ENCODE assay signal across 1 cellular context in genomic region chr7:4641667-4642467, GRCh38.
TF ChIP-seq lines count a peak whose summit lies in the region.

No MANE protein-coding gene starts in this region.

TF ChIP-seq in HepG2, 621 proteins besides CTCF, POLR2A, EP300 and RAD21 (continued from another document and continues in another):
- TF ChIP-seq ZBTB40 (IDR thresholded peaks at IDR 0.05) (no peak), ZBTB40 (CRISPR knock-in tag; IDR thresholded peaks at IDR 0.05) (peak; percentile 55; the same call in 1 of the 2 replicates), ZNF552 (CRISPR knock-in tag; IDR thresholded peaks at IDR 0.05; ENCODE audit: borderline replicate concordance) (0 out of 2 replicates have a peak, but pooled peaks have one; percentile 46), ZNF3 (CRISPR knock-in tag; IDR thresholded peaks at IDR 0.05) (no peak), UBTF (CRISPR knock-in tag; IDR thresholded peaks at IDR 0.05) (peak; percentile 56; the same call in 1 of the 2 replicates), TFDP2 (CRISPR knock-in tag; IDR thresholded peaks at IDR 0.05) (peak; percentile 89), RAD51 (IDR thresholded peaks at IDR 0.05; ENCODE audit: borderline replicate concordance) (no peak), HMGXB3 (CRISPR knock-in tag; IDR thresholded peaks at IDR 0.05; ENCODE audit: borderline replicate concordance) (peak; percentile 68; the same call in 1 of the 2 replicates), ZNF605 (CRISPR knock-in tag; IDR thresholded peaks at IDR 0.05) (no peak; the same call in 1 of the 2 replicates), HCFC1 (IDR thresholded peaks at IDR 0.05; ENCODE audit: low read depth, low read length) (peak; percentile 33; the same call in 1 of the 2 replicates), ZNF124 (CRISPR knock-in tag; IDR thresholded peaks at IDR 0.05) (no peak), ZSCAN21 (CRISPR knock-in tag; IDR thresholded peaks at IDR 0.05; ENCODE audit: borderline replicate concordance) (peak; percentile 99), NCOA5 (CRISPR knock-in tag; IDR thresholded peaks at IDR 0.05) (no peak), ZNF496 (CRISPR knock-in tag; IDR thresholded peaks at IDR 0.05; ENCODE audit: insufficient replicate concordance) (peak; percentile 86), SPEN (CRISPR knock-in tag; IDR thresholded peaks at IDR 0.05; ENCODE audit: low read depth) (peak; percentile 95), GMEB2 (CRISPR knock-in tag; IDR thresholded peaks at IDR 0.05; ENCODE audit: low read depth) (peak; percentile 71), SKI (IDR thresholded peaks at IDR 0.05; ENCODE audit: partially characterized antibody) (peak; percentile 92), ZNF569 (CRISPR knock-in tag; IDR thresholded peaks at IDR 0.05; ENCODE audit: borderline replicate concordance) (no peak), ZNF230 (CRISPR knock-in tag; IDR thresholded peaks at IDR 0.05) (peak; percentile 89; the same call in 1 of the 2 replicates), AFF4 (CRISPR knock-in tag; IDR thresholded peaks at IDR 0.05) (no peak), NONO (IDR thresholded peaks at IDR 0.05) (no peak), NONO (CRISPR knock-in tag; conservative IDR thresholded peaks at IDR 0.05) (0 out of 2 replicates have a peak, but pooled peaks have one; percentile 34), TBX2 (CRISPR knock-in tag; IDR thresholded peaks at IDR 0.05; ENCODE audit: borderline replicate concordance) (peak; percentile 90), BRF2 (CRISPR knock-in tag; IDR thresholded peaks at IDR 0.05) (peak; percentile 99), HMGA1 (CRISPR knock-in tag; conservative IDR thresholded peaks at IDR 0.05) (no peak), MTERF4 (CRISPR knock-in tag; IDR thresholded peaks at IDR 0.05) (peak; percentile 96; the same call in 1 of the 2 replicates), STAG1 (CRISPR knock-in tag; IDR thresholded peaks at IDR 0.05) (peak; percentile 28), MEIS1 (CRISPR knock-in tag; IDR thresholded peaks at IDR 0.05; ENCODE audit: borderline replicate concordance) (peak; percentile 89; the same call in 1 of the 2 replicates), GTF3A (CRISPR knock-in tag; conservative IDR thresholded peaks at IDR 0.05) (no peak; the same call in 1 of the 2 replicates), ZNF652 (CRISPR knock-in tag; IDR thresholded peaks at IDR 0.05; ENCODE audit: borderline replicate concordance, low read depth) (no peak)
